ENCODE assay signal across 26 cellular contexts in genomic region chr7:12827219-12827821, GRCh38.
DNase-seq lines count a peak whose midpoint lies in the region; ATAC-seq, FAIRE-seq and TF ChIP-seq lines count a peak whose summit lies in the region.
"Had no signal": no experiment of that assay in that cellular context is flagged by ENCODE, and none has a peak within 500 bp of the region (broad histone marks: within the 10 kb centered on the region; RNA-seq: fewer than 3 reads in every experiment).

No MANE protein-coding gene starts in this region.

- POLR2A ChIA-PET in naive thymus-derived CD8-positive, alpha-beta T cell (lab: Charles Lee), result no interaction called here

- H2BK15ac ChIP-seq in mesendoderm (replicated peaks; ENCODE audit: low read depth), result no peak overlapping the region

- no peaks in the 10 kb centered on the region for H3F3A ChIP-seq in GM23338 (replicated peaks; ENCODE audit: low read depth)

- H3K27ac Mint-ChIP-seq in GM23338, result no peak overlapping the region
- no peak overlapping the region for H3K27ac Mint-ChIP-seq in chondrocyte (ENCODE audit: unreplicated experiment)
- H3K27ac Mint-ChIP-seq in naive thymus-derived CD8-positive, alpha-beta T cell, result no peak overlapping the region
- H3K27ac Mint-ChIP-seq: activated naive CD4-positive, alpha-beta T cell treated with anti-CD3 and anti-CD28 coated beads for 36 hours; IgD-negative memory B cell; immature natural killer cell; naive thymus-derived CD4-positive, alpha-beta T cell had no signal

- H3K27me3 Mint-ChIP-seq in GM23338 (ENCODE audit: insufficient read depth, low read depth, poor library complexity) (no peaks in the 10 kb centered on the region), chondrocyte (ENCODE audit: low read depth) (no peaks in the 10 kb centered on the region)
- H3K27me3 Mint-ChIP-seq in naive thymus-derived CD8-positive, alpha-beta T cell, result peaks cover 0 to 10% (median 1%) of the 10 kb centered on the region in 5 donors
- H3K27me3 Mint-ChIP-seq: IgD-negative memory B cell had no signal

- ATAC-seq in GM23338 (no peak), esophagus mucosa (peak; percentile 60), HG03196 (IDR thresholded peaks at IDR 0.05; ENCODE audit: unreplicated experiment) (no peak)
- ATAC-seq in naive thymus-derived CD8-positive, alpha-beta T cell, result no peak
- ATAC-seq: gastrocnemius medialis; naive thymus-derived CD4-positive, alpha-beta T cell; Panc1 had no signal

- H3K4me2 ChIP-seq in GM23338 (no peak overlapping the region), keratinocyte (ENCODE audit: control insufficient read depth, extremely low read depth, insufficient read depth, low read depth, low read length) (no peak overlapping the region), mesendoderm (ENCODE audit: low read length) (no peak overlapping the region)

- H4K20me1 ChIP-seq in GM23338 (replicated peaks; ENCODE audit: insufficient read depth), result no peaks in the 10 kb centered on the region
- no peaks in the 10 kb centered on the region for H4K20me1 ChIP-seq in keratinocyte (ENCODE audit: control insufficient read depth, extremely low read depth, insufficient read depth, low read length)

- no CpG with 5 or more reads among the region's 4 CpGs for WGBS in mesendoderm (ENCODE audit: extremely low coverage, insufficient coverage, low lambda C conversion rate)

- no peaks in the 10 kb centered on the region for H3K36me3 ChIP-seq in GM23338 (ENCODE audit: insufficient read depth)
- H3K36me3 ChIP-seq in keratinocyte (ENCODE audit: control insufficient read depth in 2 of 2, extremely low read depth in 1 of 2, insufficient read depth in 2 of 2, low read length in 2 of 2), result no peaks in the 10 kb centered on the region
- no peaks in the 10 kb centered on the region for H3K36me3 ChIP-seq in mesendoderm (ENCODE audit: control insufficient read depth, insufficient read depth, low read length)
- H3K36me3 ChIP-seq: gastrocnemius medialis, HAP-1, SJCRH30, spleen, transverse colon had no signal

- H3K56ac ChIP-seq in mesendoderm (ENCODE audit: low read length), result no peak overlapping the region

- H3K27me3 ChIP-seq in GM23338 (ENCODE audit: insufficient read depth) (no peaks in the 10 kb centered on the region), keratinocyte (ENCODE audit: control insufficient read depth, extremely low read depth, insufficient read depth, low read length) (no peaks in the 10 kb centered on the region), mesendoderm (ENCODE audit: insufficient read depth, low read length, poor library complexity) (no peaks in the 10 kb centered on the region)
- H3K27me3 ChIP-seq: gastrocnemius medialis, spleen, transverse colon had no signal

- no peaks in the 10 kb centered on the region for H3K9me1 ChIP-seq in keratinocyte (ENCODE audit: control insufficient read depth, extremely low read depth, insufficient read depth, low read length)

- H3K4me1 ChIP-seq in GM23338 (ENCODE audit: insufficient read depth) (peaks cover 8% of the 10 kb centered on the region; the same call in 1 of the 2 replicates), keratinocyte (ENCODE audit: control insufficient read depth, extremely low read depth, insufficient read depth, low read length) (peaks cover 12% of the 10 kb centered on the region), mesendoderm (ENCODE audit: control insufficient read depth, low read depth, low read length) (no peaks in the 10 kb centered on the region)
- H3K4me1 ChIP-seq: gastrocnemius medialis, HAP-1, SJCRH30, spleen, transverse colon had no signal

- dilution Hi-C loops in keratinocyte (cut with MboI; ENCODE audit: extremely low pct_ligation_motif_present, low sequenced_read_pairs), result no loop called here

- H3K27ac ChIP-seq in GM23338 (ENCODE audit: low read depth), result no peak overlapping the region
- no peak overlapping the region for H3K27ac ChIP-seq in keratinocyte (ENCODE audit: control insufficient read depth, insufficient read depth, low read length)
- no peak overlapping the region for H3K27ac ChIP-seq in mesendoderm (ENCODE audit: low read depth, low read length)
- H3K27ac ChIP-seq: gastrocnemius medialis, SJCRH30, spleen, transverse colon had no signal

- peak; percentile 43 for FAIRE-seq in keratinocyte (lab: Jason Lieb, UNC)

- no peak overlapping the region for H3K23ac ChIP-seq in mesendoderm (ENCODE audit: low read length)

- H3K4ac ChIP-seq in mesendoderm (ENCODE audit: low read depth, low read length), result no peak overlapping the region

- DNase-seq in GM23338 (ENCODE audit: low spot score), result no peak
- peak; percentile 34 for DNase-seq in astrocyte of the hippocampus (ENCODE audit: low read depth, low spot score)
- no peak for DNase-seq in keratinocyte (ENCODE audit: low read depth, low spot score)
- DNase-seq in mesendoderm, result no peak
- DNase-seq in chondrocyte (ENCODE audit: low spot score), result no peak
- DNase-seq in naive thymus-derived CD8-positive, alpha-beta T cell, result no peak
- DNase-seq: activated CD4-positive, CD25-positive, alpha-beta regulatory T cell; activated naive CD4-positive, alpha-beta T cell treated with anti-CD3 and anti-CD28 coated beads for 36 hours; gastrocnemius medialis; GDM1; hypothalamus; immature natural killer cell; midbrain; naive thymus-derived CD4-positive, alpha-beta T cell; NCI-H1105 treated with DMSO at 0.1 percent for 48 hours; NCI-H2029; NCI-H526 treated with DMSO at 0.1 percent for 48 hours; retina; SJCRH30; spleen; transverse colon had no signal

- H3K9ac ChIP-seq in keratinocyte (ENCODE audit: control insufficient read depth, extremely low read depth, insufficient read depth, low read length), result no peak overlapping the region
- no peak overlapping the region for H3K9ac ChIP-seq in mesendoderm (ENCODE audit: low read length)

- H3K9me3 Mint-ChIP-seq in GM23338 (peaks cover 17% of the 10 kb centered on the region), chondrocyte (ENCODE audit: low read depth) (peaks cover 16% of the 10 kb centered on the region)
- peaks cover 0 to 2% (median 0%) of the 10 kb centered on the region in 9 donors for H3K9me3 Mint-ChIP-seq in naive thymus-derived CD8-positive, alpha-beta T cell
- H3K9me3 Mint-ChIP-seq: activated naive CD4-positive, alpha-beta T cell treated with anti-CD3 and anti-CD28 coated beads for 36 hours; naive thymus-derived CD4-positive, alpha-beta T cell had no signal

- H2AFZ ChIP-seq in GM23338, result 0 out of 2 replicates have a peak overlapping the region, but pooled peaks have one; percentile 16
- H2AFZ ChIP-seq in keratinocyte (ENCODE audit: control insufficient read depth, low read length), result peak overlapping the region; percentile 29

- H4K5ac ChIP-seq in mesendoderm (ENCODE audit: low read length), result no peak overlapping the region

- H4K8ac ChIP-seq in mesendoderm (ENCODE audit: low read depth, low read length), result no peak overlapping the region

- H3K18ac ChIP-seq in mesendoderm (ENCODE audit: low read length), result no peak overlapping the region

- H3K9me3 ChIP-seq in keratinocyte (ENCODE audit: control insufficient read depth, low read depth, low read length), result no peaks in the 10 kb centered on the region
- H3K9me3 ChIP-seq: gastrocnemius medialis, HAP-1, SJCRH30, spleen, transverse colon had no signal

- TF ChIP-seq CTCF in GM23338 (conservative IDR thresholded peaks at IDR 0.05; ENCODE audit: low read depth in 2 of 2) (no peak), keratinocyte (optimal IDR thresholded peaks at IDR 0.05 in 1 of 3, IDR thresholded peaks at IDR 0.05 in 1 of 3, conservative IDR thresholded peaks at IDR 0.05 in 1 of 3; ENCODE audit: extremely low read depth in 1 of 3, insufficient read depth in 2 of 3, low read length in 3 of 3) (no peak), chondrocyte (IDR thresholded peaks at IDR 0.05) (no peak)

- H3K79me2 ChIP-seq in GM23338 (replicated peaks; ENCODE audit: insufficient read depth) (no peaks in the 10 kb centered on the region), keratinocyte (ENCODE audit: control insufficient read depth, insufficient read depth, low read length) (no peaks in the 10 kb centered on the region), mesendoderm (ENCODE audit: control insufficient read depth, insufficient read depth, low read length) (no peaks in the 10 kb centered on the region)

- peaks cover 5% of the 10 kb centered on the region for H3K4me1 Mint-ChIP-seq in GM23338
- peaks cover 4% of the 10 kb centered on the region for H3K4me1 Mint-ChIP-seq in chondrocyte (ENCODE audit: low read depth)
- no peaks in the 10 kb centered on the region for H3K4me1 Mint-ChIP-seq in naive thymus-derived CD8-positive, alpha-beta T cell
- H3K4me1 Mint-ChIP-seq: IgD-negative memory B cell; immature natural killer cell; naive thymus-derived CD4-positive, alpha-beta T cell had no signal

- H3K79me1 ChIP-seq in mesendoderm (ENCODE audit: low read length), result no peaks in the 10 kb centered on the region

- H3K4me3 ChIP-seq in GM23338 (no peak overlapping the region), keratinocyte (ENCODE audit: control insufficient read depth in 2 of 3, extremely low read depth in 1 of 3, insufficient read depth in 2 of 3, low read depth in 1 of 3, low read length in 3 of 3) (no peak overlapping the region), mesendoderm (ENCODE audit: low read length) (no peak overlapping the region)
- H3K4me3 ChIP-seq: gastrocnemius medialis, HAP-1, SJCRH30, spleen, transverse colon had no signal

- no peaks in the 10 kb centered on the region for H3K9me2 ChIP-seq in GM23338 (ENCODE audit: insufficient read depth)

- H2AK5ac ChIP-seq in mesendoderm (ENCODE audit: low read length), result no peak overlapping the region

- H2BK5ac ChIP-seq in mesendoderm (ENCODE audit: low read length), result no peak overlapping the region

- H3K36me3 Mint-ChIP-seq in GM23338 (ENCODE audit: low read depth), result peaks cover 22% of the 10 kb centered on the region; the same call in 2 of the 3 replicates
- no peaks in the 10 kb centered on the region for H3K36me3 Mint-ChIP-seq in chondrocyte (ENCODE audit: low read depth)
- H3K36me3 Mint-ChIP-seq in naive thymus-derived CD8-positive, alpha-beta T cell, result no peaks in the 10 kb centered on the region
- H3K36me3 Mint-ChIP-seq: IgD-negative memory B cell; immature natural killer cell; naive thymus-derived CD4-positive, alpha-beta T cell had no signal

- no peak overlapping the region for H2BK120ac ChIP-seq in mesendoderm (ENCODE audit: low read depth, low read length)

- H3K4me3 Mint-ChIP-seq in GM23338, result no peak overlapping the region
- H3K4me3 Mint-ChIP-seq in chondrocyte (ENCODE audit: unreplicated experiment), result no peak overlapping the region
- H3K4me3 Mint-ChIP-seq in naive thymus-derived CD8-positive, alpha-beta T cell, result no peak overlapping the region
- H3K4me3 Mint-ChIP-seq: activated naive CD4-positive, alpha-beta T cell treated with anti-CD3 and anti-CD28 coated beads for 36 hours; IgD-negative memory B cell; immature natural killer cell; naive thymus-derived CD4-positive, alpha-beta T cell had no signal

TF ChIP-seq in GM23338, 12 proteins besides CTCF, POLR2A, EP300 and RAD21 (continues in another document):
- TF ChIP-seq POLR2AphosphoS5 (IDR thresholded peaks at IDR 0.05; ENCODE audit: low read depth) (no peak), EZH2 (IDR thresholded peaks at IDR 0.05; ENCODE audit: low read depth, unreplicated experiment) (no peak), ZNF114 (CRISPR knock-in tag; IDR thresholded peaks at IDR 0.05) (no peak), STAT1 (IDR thresholded peaks at IDR 0.05; ENCODE audit: unreplicated experiment) (no peak), CREB1 (CRISPR knock-in tag; IDR thresholded peaks at IDR 0.05; ENCODE audit: low read depth) (no peak), ZNF331 (CRISPR knock-in tag; IDR thresholded peaks at IDR 0.05; ENCODE audit: low read depth) (no peak)
